18 cellular contexts compared by ENCODE assay signal in genomic region chr3:157793745-157794144, GRCh38.
DNase-seq lines count a peak whose midpoint lies in the region; ATAC-seq and TF ChIP-seq lines count a peak whose summit lies in the region.
"Had no signal": no experiment of that assay in that cellular context is flagged by ENCODE, and none has a peak within 500 bp of the region (broad histone marks: within the 10 kb centered on the region; RNA-seq: fewer than 3 reads in every experiment).

No MANE protein-coding gene starts in this region.

- TF ChIP-seq CTCF in right atrium auricular region (IDR thresholded peaks at IDR 0.05) (no peak), GM13977 (IDR thresholded peaks at IDR 0.05; ENCODE audit: extremely low read depth, insufficient read depth, missing control alignments) (no peak)

- H3K4me1 ChIP-seq in right atrium auricular region (no peaks in the 10 kb centered on the region), SJSA1 (replicated peaks) (peaks cover 38% of the 10 kb centered on the region)

- H3K4me3 ChIP-seq in right atrium auricular region (no peak overlapping the region), SJSA1 (no peak overlapping the region)
- H3K4me3 ChIP-seq: GM12878, GM23248 had no signal

- intact Hi-C loops in left ventricle myocardium superior (cut with micrococcal nuclease) (no loop called here), sciatic nerve (cut with DNase I) (no loop called here)

- H3K9me3 ChIP-seq in right atrium auricular region (peaks cover 0 to under 1% of the 10 kb centered on the region in 2 donors), SJSA1 (replicated peaks) (no peaks in the 10 kb centered on the region)

- in situ Hi-C loops in GM13977 (cut with MboI; ENCODE audit: low pct_unique_long_range_greater_than_20kb, low sequenced_read_pairs, unreplicated experiment): no loop called here

- H3K36me3 ChIP-seq in right atrium auricular region (no peaks in the 10 kb centered on the region), SJSA1 (no peaks in the 10 kb centered on the region)

- DNase-seq in left ventricle myocardium superior: peak; percentile 22
- no peak for DNase-seq in right atrium auricular region (ENCODE audit: low spot score)
- no peak for DNase-seq in SJSA1 (ENCODE audit: low read depth in 1 of 2, low spot score in 2 of 2)
- peak; percentile 48 for DNase-seq in fibroblast of peridontal ligament (ENCODE audit: extremely low read depth)
- DNase-seq in sciatic nerve (ENCODE audit: low spot score): no peak
- DNase-seq in NCI-H2227 treated with DMSO at 0.1 percent for 48 hours (lab: John Stamatoyannopoulos, UW): no peak
- no peak for DNase-seq in GM13977 (ENCODE audit: low spot score)
- DNase-seq: ACHN; C1 segment of cervical spinal cord; Calu3; CD4-positive, alpha-beta T cell; DMS 273 treated with DMSO at 0.1 percent for 48 hours; DMS79; GM23248 had no signal

- ATAC-seq in left ventricle myocardium superior: no peak
- ATAC-seq in sciatic nerve: peak; percentile 38
- no peak for ATAC-seq in HG02678 (IDR thresholded peaks at IDR 0.05; ENCODE audit: unreplicated experiment)
- ATAC-seq: GM12878, HCT116 had no signal

- H3K27ac ChIP-seq in right atrium auricular region (no peak overlapping the region), SJSA1 (peak overlapping the region; percentile 32; the same call in 1 of the 2 replicates)
- H3K27ac ChIP-seq: GM23248, HL-60 had no signal

- H3K27me3 ChIP-seq in right atrium auricular region: no peaks in the 10 kb centered on the region
- H3K27me3 ChIP-seq in SJSA1 (replicated peaks): no peaks in the 10 kb centered on the region

Comparison
In these comparisons a context has a peak if more than half of its experiments do, and no peak if none do; other contexts are left out.
1. DNase-seq: peak in left ventricle myocardium superior (single experiment) and fibroblast of peridontal ligament (single experiment); none in right atrium auricular region (single experiment), SJSA1 (0 of 2), sciatic nerve (single experiment), NCI-H2227 treated with DMSO at 0.1 percent for 48 hours (single experiment) and GM13977 (single experiment).